Comparison of ENCODE assay signal across 6 cellular contexts in the genomic region with DNA sequence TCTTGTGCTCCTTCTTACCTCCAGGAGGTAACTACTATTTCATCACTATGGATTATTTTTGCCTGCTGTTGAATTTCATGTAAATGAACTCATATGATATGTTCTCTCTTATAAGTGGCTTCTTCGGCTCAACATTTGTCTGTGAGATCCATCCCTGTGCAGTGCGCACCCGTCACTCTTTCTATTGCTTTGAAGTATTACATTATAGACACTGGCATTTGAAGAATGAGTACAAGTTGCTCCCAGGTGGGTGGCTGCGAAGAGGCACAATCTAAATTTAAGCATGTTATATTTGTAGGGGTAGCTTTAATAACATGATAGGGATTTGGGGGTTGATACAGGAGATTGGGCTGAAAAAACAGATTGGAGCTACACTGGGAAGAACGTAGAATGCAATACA.
"Had no signal": no experiment of that assay in that cellular context is flagged by ENCODE, and none has a peak within 500 bp of the region (broad histone marks: within the 10 kb centered on the region; RNA-seq: fewer than 3 reads in every experiment).

No MANE protein-coding gene starts in this region.

- DNase-seq: H9, HCEC 1CT had no signal

- H3K27ac Mint-ChIP-seq: GM23338, H9, IgD-negative memory B cell had no signal

- H2AFZ ChIP-seq: GM23338 had no signal

- H3K27me3 Mint-ChIP-seq: IgD-negative memory B cell had no signal

- H3K4me3 Mint-ChIP-seq: GM23338, H9, IgD-negative memory B cell had no signal

- ATAC-seq: GM23338, HepG2 had no signal

- H3K4me2 ChIP-seq: GM23338 had no signal

- H3K4me3 ChIP-seq: GM23338 had no signal

- H3K27ac ChIP-seq: HL-60 had no signal

- H3K4me1 Mint-ChIP-seq: GM23338, IgD-negative memory B cell had no signal
